ENCODE assay signal across 9 cellular contexts in genomic region chr11:122097419-122098001, GRCh38. TPM values are rescaled to one million over a fixed set of nuclear protein-coding genes. Genes with fewer than 3 reads are reported as not detected.
A peak's percentile ranks its signal among the peaks of the same experiment; 100 is the strongest.
DNase-seq lines count a peak whose midpoint lies in the region; ATAC-seq and TF ChIP-seq lines count a peak whose summit lies in the region.
"Had no signal": no experiment of that assay in that cellular context is flagged by ENCODE, and none has a peak within 500 bp of the region (broad histone marks: within the 10 kb centered on the region; RNA-seq: fewer than 3 reads in every experiment).

No MANE protein-coding gene starts in this region.

- H3K27ac ChIP-seq in esophagus squamous epithelium, result peak overlapping the region; percentile 70 to 87 (median 84)
- peak overlapping the region; percentile 76 to 77 for H3K27ac ChIP-seq in prostate gland

- POLR2A ChIA-PET in BJ (lab: Charles Lee), result interaction anchor here (0.5 to 1.4 kb wide), 7 partner anchors 10 to 443 kb away, joined by 3 to 16 read pairs (median 3); no protein-coding TSS in a partner anchor

- TF ChIP-seq CTCF in BJ (IDR thresholded peaks at IDR 0.05; ENCODE audit: insufficient read depth, low read depth, low read length) (no peak), esophagus squamous epithelium (IDR thresholded peaks at IDR 0.05) (no peak), prostate gland (IDR thresholded peaks at IDR 0.05) (no peak)

- H3K36me3 ChIP-seq in BJ (ENCODE audit: control insufficient read depth, insufficient read depth, low read length) (peaks cover 1% of the 10 kb centered on the region; the same call in 1 of the 2 replicates), esophagus squamous epithelium (no peaks in the 10 kb centered on the region), prostate gland (no peaks in the 10 kb centered on the region)

- intact Hi-C loops in esophagus squamous epithelium (cut with DNase I) (no loop called here), prostate gland (cut with DNase I) (loop anchor here (2.0 to 5.0 kb wide), 2 partner anchors 60 to 375 kb away; no protein-coding TSS in a partner anchor)

- no peak for TF ChIP-seq POLR2A in esophagus squamous epithelium (IDR thresholded peaks at IDR 0.05)
- TF ChIP-seq POLR2A in prostate gland (IDR thresholded peaks at IDR 0.05), result no peak

- peak overlapping the region; percentile 68 for H3K4me3 ChIP-seq in BJ (ENCODE audit: low read depth, low read length)
- peak overlapping the region; percentile 8 to 69 (median 52) for H3K4me3 ChIP-seq in esophagus squamous epithelium
- H3K4me3 ChIP-seq in prostate gland, result peak overlapping the region; percentile 24 to 32

- DNase-seq in BJ (ENCODE audit: low read depth) (no peak), NCI-H345 (lab: John Stamatoyannopoulos, UW) (peak; percentile 66), esophagus squamous epithelium (lab: John Stamatoyannopoulos, UW) (no peak), prostate gland (ENCODE audit: low spot score) (peak; percentile 10), DMS153 treated with DMSO at 0.1 percent for 48 hours (lab: John Stamatoyannopoulos, UW; ENCODE audit: unreplicated experiment) (no peak)
- DNase-seq: DMS53 had no signal

- H3K9me3 ChIP-seq in esophagus squamous epithelium, result no peaks in the 10 kb centered on the region
- no peaks in the 10 kb centered on the region for H3K9me3 ChIP-seq in prostate gland

- no peaks in the 10 kb centered on the region for H3K27me3 ChIP-seq in BJ (ENCODE audit: control insufficient read depth, insufficient read depth, low read length)
- peaks cover 0 to 42% (median 0%) of the 10 kb centered on the region in 4 donors for H3K27me3 ChIP-seq in esophagus squamous epithelium
- peaks cover 3% of the 10 kb centered on the region for H3K27me3 ChIP-seq in prostate gland (replicated peaks; ENCODE audit: insufficient read depth)

- ATAC-seq in GM21786 (IDR thresholded peaks at IDR 0.05; ENCODE audit: unreplicated experiment), result no peak
- ATAC-seq in HG02798 (IDR thresholded peaks at IDR 0.05; ENCODE audit: poor library complexity, unreplicated experiment), result no peak
- no peak for ATAC-seq in GM18858 (IDR thresholded peaks at IDR 0.05; ENCODE audit: unreplicated experiment)

- 25 to 33% methylated on average over 11 of the region's 11 CpGs for WGBS in esophagus squamous epithelium, 2 donors
- WGBS in prostate gland, result 9% methylated on average over 11 of the region's 11 CpGs

- CTCF ChIA-PET in BJ (lab: Yijun Ruan, JAX), result interaction anchor here (0.7 to 3.3 kb wide), 5 partner anchors 10 to 442 kb away, joined by 3 to 13 read pairs (median 5); no protein-coding TSS in a partner anchor

- H3K4me1 ChIP-seq in esophagus squamous epithelium (peaks cover 2 to 32% (median 4%) of the 10 kb centered on the region in 3 donors), prostate gland (replicated peaks) (no peaks in the 10 kb centered on the region)

RNA-seq across cellular contexts. Expression of gene BLID, which starts 18.5 kb away (rescaled TPM):
- 0.16 and 0.37 TPM in 2 replicates for polyA plus RNA-seq in BJ (2011; rRNA removed)
- 10.3 and 14.2 TPM in 2 replicates for polyA minus RNA-seq in BJ (2011; rRNA and poly(A)+ RNA removed)
- total RNA-seq in esophagus squamous epithelium (not detected), prostate gland (1 to 10 TPM in 1 of 2 donors, not detected in 1; 3.3 TPM)

Comparison
In these comparisons a context has a peak if more than half of its experiments do, and no peak if none do; other contexts are left out.
1. DNase-seq: peak in NCI-H345 (single experiment) and prostate gland (single experiment); none in BJ (single experiment), esophagus squamous epithelium (single experiment) and DMS153 treated with DMSO at 0.1 percent for 48 hours (single experiment).
2. Peak in every context shown above with its lines, with median percentiles within 50 percentile points of each other: H3K4me3 ChIP-seq.